Comparison of ENCODE assay signal across 1 cellular context in genomic region chr1:169060010-169060722, GRCh38.
TF ChIP-seq lines count a peak whose summit lies in the region.

No MANE protein-coding gene starts in this region.

TF ChIP-seq in GM23338, 12 proteins besides CTCF, POLR2A, EP300 and RAD21 (continued from another document):
- TF ChIP-seq ZNF462 (CRISPR knock-in tag; IDR thresholded peaks at IDR 0.05) (no peak), REST (IDR thresholded peaks at IDR 0.05; ENCODE audit: unreplicated experiment) (no peak), EZH2 (IDR thresholded peaks at IDR 0.05; ENCODE audit: low read depth, unreplicated experiment) (no peak), ZNF114 (CRISPR knock-in tag; IDR thresholded peaks at IDR 0.05) (no peak), NANOG (IDR thresholded peaks at IDR 0.05; ENCODE audit: borderline replicate concordance) (no peak)
